ENCODE assay signal across 1 cellular context in genomic region chr19:41905273-41906002, GRCh38.
TF ChIP-seq lines count a peak whose summit lies in the region.

No MANE protein-coding gene starts in this region.

TF ChIP-seq in H1, 55 proteins besides CTCF, POLR2A, EP300 and RAD21:
- TF ChIP-seq RFX5 (IDR thresholded peaks at IDR 0.05; ENCODE audit: borderline replicate concordance, low read depth, low read length) (no peak), RXRA (IDR thresholded peaks at IDR 0.05; ENCODE audit: insufficient read depth, low read depth, low read length) (no peak), CREB1 (IDR thresholded peaks at IDR 0.05) (no peak), SP2 (IDR thresholded peaks at IDR 0.05; ENCODE audit: low read length) (no peak), KDM4A (IDR thresholded peaks at IDR 0.05; ENCODE audit: low read depth, low read length, severe bottlenecking) (no peak), HDAC2 (IDR thresholded peaks at IDR 0.05; ENCODE audit: borderline replicate concordance in 1 of 2, low read depth in 2 of 2, low read length in 2 of 2) (no peak), RBBP5 (IDR thresholded peaks at IDR 0.05; ENCODE audit: borderline replicate concordance, low read depth, low read length) (no peak), SP1 (IDR thresholded peaks at IDR 0.05; ENCODE audit: low read depth, low read length) (no peak), EGR1 (IDR thresholded peaks at IDR 0.05; ENCODE audit: borderline replicate concordance, low read depth, low read length) (no peak), SAP30 (IDR thresholded peaks at IDR 0.05; ENCODE audit: insufficient read depth, insufficient replicate concordance, low read length) (no peak), GABPA (IDR thresholded peaks at IDR 0.05; ENCODE audit: borderline replicate concordance, insufficient read depth, low read length) (no peak), KDM5A (IDR thresholded peaks at IDR 0.05; ENCODE audit: low read length) (no peak), SIN3A (conservative IDR thresholded peaks at IDR 0.05 in 1 of 2, IDR thresholded peaks at IDR 0.05 in 1 of 2; ENCODE audit: low read depth in 1 of 2, low read length in 2 of 2) (no peak), POLR2AphosphoS5 (IDR thresholded peaks at IDR 0.05; ENCODE audit: low read depth, low read length) (no peak), TAF7 (optimal IDR thresholded peaks at IDR 0.05; ENCODE audit: borderline replicate concordance, low read depth, low read length) (no peak)
- TF ChIP-seq, protein P1, sequence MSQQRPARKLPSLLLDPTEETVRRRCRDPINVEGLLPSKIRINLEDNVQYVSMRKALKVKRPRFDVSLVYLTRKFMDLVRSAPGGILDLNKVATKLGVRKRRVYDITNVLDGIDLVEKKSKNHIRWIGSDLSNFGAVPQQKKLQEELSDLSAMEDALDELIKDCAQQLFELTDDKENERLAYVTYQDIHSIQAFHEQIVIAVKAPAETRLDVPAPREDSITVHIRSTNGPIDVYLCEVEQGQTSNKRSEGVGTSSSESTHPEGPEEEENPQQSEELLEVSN (IDR thresholded peaks at IDR 0.05), result no peak
- TF ChIP-seq, protein P2, sequence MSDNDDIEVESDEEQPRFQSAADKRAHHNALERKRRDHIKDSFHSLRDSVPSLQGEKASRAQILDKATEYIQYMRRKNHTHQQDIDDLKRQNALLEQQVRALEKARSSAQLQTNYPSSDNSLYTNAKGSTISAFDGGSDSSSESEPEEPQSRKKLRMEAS (IDR thresholded peaks at IDR 0.05), result no peak
